Comparison of ENCODE assay signal across 1 cellular context in the genomic region with DNA sequence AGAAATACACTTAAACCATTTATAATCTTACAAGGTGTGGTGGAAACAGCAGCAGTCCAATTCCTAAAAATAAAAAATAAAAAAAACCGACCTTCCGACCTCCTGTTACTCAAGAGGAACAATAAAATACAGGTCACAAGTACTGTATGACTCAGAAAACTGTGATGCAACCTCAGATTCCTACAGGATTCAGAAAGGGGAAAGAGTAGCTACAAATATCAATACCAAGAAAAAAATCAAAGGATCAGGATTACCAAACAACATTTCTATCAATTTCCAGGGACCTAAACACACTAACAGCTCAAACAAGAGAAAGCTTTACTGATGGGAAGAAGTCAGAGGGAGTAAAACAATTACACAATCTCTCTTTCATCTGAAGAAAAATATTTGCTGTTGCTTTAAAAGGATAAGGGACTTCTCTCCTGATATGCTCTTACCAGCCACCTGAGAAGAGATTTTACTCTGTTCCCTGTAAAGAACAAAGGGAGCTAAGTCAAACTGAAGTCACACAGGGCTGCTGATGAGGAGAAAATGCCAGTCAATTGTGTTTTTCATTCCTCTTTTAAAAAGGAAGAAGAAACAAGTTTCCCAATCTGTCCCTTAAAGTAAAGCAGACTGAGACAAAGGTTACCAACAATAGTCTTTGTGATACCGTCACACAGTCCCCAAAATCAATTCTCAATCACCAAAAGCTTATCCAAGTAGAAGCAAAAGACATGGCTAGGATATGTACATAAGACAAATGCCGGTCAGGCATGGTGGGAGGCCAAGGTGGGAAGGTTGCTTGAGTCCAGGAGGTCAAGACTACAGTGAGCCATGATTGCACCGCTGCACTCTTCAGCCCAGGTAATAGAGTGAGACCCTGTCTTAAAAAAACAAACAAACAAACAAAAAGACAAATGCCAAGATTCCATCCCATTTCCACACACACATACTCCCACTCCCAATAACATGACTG.
TF ChIP-seq lines count a peak whose summit lies in the region.

No MANE protein-coding gene starts in this region.

TF ChIP-seq in SK-N-SH, 30 proteins besides CTCF, POLR2A, EP300 and RAD21 (continued from another document):
- TF ChIP-seq ELF1 (IDR thresholded peaks at IDR 0.05): no peak
- TF ChIP-seq, protein P1, sequence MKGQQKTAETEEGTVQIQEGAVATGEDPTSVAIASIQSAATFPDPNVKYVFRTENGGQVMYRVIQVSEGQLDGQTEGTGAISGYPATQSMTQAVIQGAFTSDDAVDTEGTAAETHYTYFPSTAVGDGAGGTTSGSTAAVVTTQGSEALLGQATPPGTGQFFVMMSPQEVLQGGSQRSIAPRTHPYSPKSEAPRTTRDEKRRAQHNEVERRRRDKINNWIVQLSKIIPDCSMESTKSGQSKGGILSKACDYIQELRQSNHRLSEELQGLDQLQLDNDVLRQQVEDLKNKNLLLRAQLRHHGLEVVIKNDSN (IDR thresholded peaks at IDR 0.05; ENCODE audit: borderline replicate concordance, low read depth): no peak
- TF ChIP-seq GABPA (IDR thresholded peaks at IDR 0.05; ENCODE audit: low read depth): no peak
- TF ChIP-seq PBX3 (IDR thresholded peaks at IDR 0.05): no peak
- TF ChIP-seq GATA2 (CRISPR knock-in tag; IDR thresholded peaks at IDR 0.05): no peak
- TF ChIP-seq SMC3 (IDR thresholded peaks at IDR 0.05; ENCODE audit: low read depth, low read length): no peak
- TF ChIP-seq POLR2AphosphoS5 (IDR thresholded peaks at IDR 0.05; ENCODE audit: low read depth, low read length): no peak
- TF ChIP-seq, protein P2, sequence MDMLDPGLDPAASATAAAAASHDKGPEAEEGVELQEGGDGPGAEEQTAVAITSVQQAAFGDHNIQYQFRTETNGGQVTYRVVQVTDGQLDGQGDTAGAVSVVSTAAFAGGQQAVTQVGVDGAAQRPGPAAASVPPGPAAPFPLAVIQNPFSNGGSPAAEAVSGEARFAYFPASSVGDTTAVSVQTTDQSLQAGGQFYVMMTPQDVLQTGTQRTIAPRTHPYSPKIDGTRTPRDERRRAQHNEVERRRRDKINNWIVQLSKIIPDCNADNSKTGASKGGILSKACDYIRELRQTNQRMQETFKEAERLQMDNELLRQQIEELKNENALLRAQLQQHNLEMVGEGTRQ (IDR thresholded peaks at IDR 0.05; ENCODE audit: borderline replicate concordance, low read depth, low read length): no peak
- peak; percentile 60 for TF ChIP-seq JUND (IDR thresholded peaks at IDR 0.05)
- TF ChIP-seq REST (IDR thresholded peaks at IDR 0.05; ENCODE audit: low read depth, low read length): no peak
- no peak for TF ChIP-seq RFX5 (IDR thresholded peaks at IDR 0.05; ENCODE audit: low read length)
- TF ChIP-seq RCOR1 (IDR thresholded peaks at IDR 0.05; ENCODE audit: low read length): no peak
- no peak for TF ChIP-seq TCF12 (IDR thresholded peaks at IDR 0.05)
- TF ChIP-seq RXRA (IDR thresholded peaks at IDR 0.05; ENCODE audit: borderline replicate concordance, low read depth): peak; percentile 66
- TF ChIP-seq CHD2 (IDR thresholded peaks at IDR 0.05; ENCODE audit: low read length, partially characterized antibody): no peak
